In genomic region chr11:93747122-93747521, GRCh38 we compare ENCODE assay signal across 1 cellular context.
TF ChIP-seq lines count a peak whose summit lies in the region.

No MANE protein-coding gene starts in this region.

TF ChIP-seq in HepG2, 621 proteins besides CTCF, POLR2A, EP300 and RAD21 (continues in another document):
- no peak for TF ChIP-seq ZFY (CRISPR knock-in tag; IDR thresholded peaks at IDR 0.05)
- no peak for TF ChIP-seq FOXP1 (IDR thresholded peaks at IDR 0.05)
- TF ChIP-seq FOXP1 (CRISPR knock-in tag; IDR thresholded peaks at IDR 0.05): peak; percentile 53; the same call in 1 of the 2 replicates
- no peak for TF ChIP-seq ZNF235 (CRISPR knock-in tag; IDR thresholded peaks at IDR 0.05; ENCODE audit: borderline replicate concordance)
- TF ChIP-seq HOXA7 (CRISPR knock-in tag; IDR thresholded peaks at IDR 0.05): no peak
- no peak for TF ChIP-seq ATRX (CRISPR knock-in tag; IDR thresholded peaks at IDR 0.05; ENCODE audit: borderline replicate concordance)
- TF ChIP-seq TSC22D2 (CRISPR knock-in tag; IDR thresholded peaks at IDR 0.05; ENCODE audit: borderline replicate concordance): no peak
- no peak for TF ChIP-seq ZFP90 (CRISPR knock-in tag; IDR thresholded peaks at IDR 0.05; ENCODE audit: borderline replicate concordance)
- no peak for TF ChIP-seq MAFG (CRISPR knock-in tag; IDR thresholded peaks at IDR 0.05)
- no peak for TF ChIP-seq REXO4 (CRISPR knock-in tag; IDR thresholded peaks at IDR 0.05; ENCODE audit: borderline replicate concordance)
- no peak for TF ChIP-seq KLF11 (CRISPR knock-in tag; IDR thresholded peaks at IDR 0.05)
- no peak for TF ChIP-seq ZBTB7A (CRISPR knock-in tag; IDR thresholded peaks at IDR 0.05)
- TF ChIP-seq MED1 (CRISPR knock-in tag; IDR thresholded peaks at IDR 0.05): no peak
- TF ChIP-seq SIX1 (CRISPR knock-in tag; IDR thresholded peaks at IDR 0.05; ENCODE audit: borderline replicate concordance): no peak
- no peak for TF ChIP-seq JUN (CRISPR knock-in tag; IDR thresholded peaks at IDR 0.05)
- no peak for TF ChIP-seq MIER2 (CRISPR knock-in tag; IDR thresholded peaks at IDR 0.05)
- no peak for TF ChIP-seq SRSF1 (optimal IDR thresholded peaks at IDR 0.05; ENCODE audit: low read depth, low read length)
- TF ChIP-seq, protein P1, sequence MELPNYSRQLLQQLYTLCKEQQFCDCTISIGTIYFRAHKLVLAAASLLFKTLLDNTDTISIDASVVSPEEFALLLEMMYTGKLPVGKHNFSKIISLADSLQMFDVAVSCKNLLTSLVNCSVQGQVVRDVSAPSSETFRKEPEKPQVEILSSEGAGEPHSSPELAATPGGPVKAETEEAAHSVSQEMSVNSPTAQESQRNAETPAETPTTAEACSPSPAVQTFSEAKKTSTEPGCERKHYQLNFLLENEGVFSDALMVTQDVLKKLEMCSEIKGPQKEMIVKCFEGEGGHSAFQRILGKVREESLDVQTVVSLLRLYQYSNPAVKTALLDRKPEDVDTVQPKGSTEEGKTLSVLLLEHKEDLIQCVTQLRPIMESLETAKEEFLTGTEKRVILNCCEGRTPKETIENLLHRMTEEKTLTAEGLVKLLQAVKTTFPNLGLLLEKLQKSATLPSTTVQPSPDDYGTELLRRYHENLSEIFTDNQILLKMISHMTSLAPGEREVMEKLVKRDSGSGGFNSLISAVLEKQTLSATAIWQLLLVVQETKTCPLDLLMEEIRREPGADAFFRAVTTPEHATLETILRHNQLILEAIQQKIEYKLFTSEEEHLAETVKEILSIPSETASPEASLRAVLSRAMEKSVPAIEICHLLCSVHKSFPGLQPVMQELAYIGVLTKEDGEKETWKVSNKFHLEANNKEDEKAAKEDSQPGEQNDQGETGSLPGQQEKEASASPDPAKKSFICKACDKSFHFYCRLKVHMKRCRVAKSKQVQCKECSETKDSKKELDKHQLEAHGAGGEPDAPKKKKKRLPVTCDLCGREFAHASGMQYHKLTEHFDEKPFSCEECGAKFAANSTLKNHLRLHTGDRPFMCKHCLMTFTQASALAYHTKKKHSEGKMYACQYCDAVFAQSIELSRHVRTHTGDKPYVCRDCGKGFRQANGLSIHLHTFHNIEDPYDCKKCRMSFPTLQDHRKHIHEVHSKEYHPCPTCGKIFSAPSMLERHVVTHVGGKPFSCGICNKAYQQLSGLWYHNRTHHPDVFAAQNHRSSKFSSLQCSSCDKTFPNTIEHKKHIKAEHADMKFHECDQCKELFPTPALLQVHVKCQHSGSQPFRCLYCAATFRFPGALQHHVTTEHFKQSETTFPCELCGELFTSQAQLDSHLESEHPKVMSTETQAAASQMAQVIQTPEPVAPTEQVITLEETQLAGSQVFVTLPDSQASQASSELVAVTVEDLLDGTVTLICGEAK (IDR thresholded peaks at IDR 0.05): no peak
- TF ChIP-seq, protein P1 (CRISPR knock-in tag; IDR thresholded peaks at IDR 0.05): no peak
- no peak for TF ChIP-seq HNF1B (CRISPR knock-in tag; IDR thresholded peaks at IDR 0.05)
- no peak for TF ChIP-seq TCF12 (IDR thresholded peaks at IDR 0.05)
- TF ChIP-seq TCF12 (CRISPR knock-in tag; IDR thresholded peaks at IDR 0.05): no peak
- TF ChIP-seq ZNF337 (CRISPR knock-in tag; IDR thresholded peaks at IDR 0.05; ENCODE audit: borderline replicate concordance, low read depth): no peak
- TF ChIP-seq HBP1 (CRISPR knock-in tag; IDR thresholded peaks at IDR 0.05; ENCODE audit: low read depth): no peak
- no peak for TF ChIP-seq ZBTB43 (CRISPR knock-in tag; conservative IDR thresholded peaks at IDR 0.05)
- TF ChIP-seq PAXIP1 (CRISPR knock-in tag; conservative IDR thresholded peaks at IDR 0.05): peak; percentile 61
- TF ChIP-seq ZNF326 (CRISPR knock-in tag; IDR thresholded peaks at IDR 0.05; ENCODE audit: borderline replicate concordance): no peak
- peak; percentile 76 for TF ChIP-seq MIXL1 (CRISPR knock-in tag; IDR thresholded peaks at IDR 0.05)
- TF ChIP-seq HNF4A (CRISPR knock-in tag; IDR thresholded peaks at IDR 0.05): peak; percentile 42
- TF ChIP-seq, protein P2, sequence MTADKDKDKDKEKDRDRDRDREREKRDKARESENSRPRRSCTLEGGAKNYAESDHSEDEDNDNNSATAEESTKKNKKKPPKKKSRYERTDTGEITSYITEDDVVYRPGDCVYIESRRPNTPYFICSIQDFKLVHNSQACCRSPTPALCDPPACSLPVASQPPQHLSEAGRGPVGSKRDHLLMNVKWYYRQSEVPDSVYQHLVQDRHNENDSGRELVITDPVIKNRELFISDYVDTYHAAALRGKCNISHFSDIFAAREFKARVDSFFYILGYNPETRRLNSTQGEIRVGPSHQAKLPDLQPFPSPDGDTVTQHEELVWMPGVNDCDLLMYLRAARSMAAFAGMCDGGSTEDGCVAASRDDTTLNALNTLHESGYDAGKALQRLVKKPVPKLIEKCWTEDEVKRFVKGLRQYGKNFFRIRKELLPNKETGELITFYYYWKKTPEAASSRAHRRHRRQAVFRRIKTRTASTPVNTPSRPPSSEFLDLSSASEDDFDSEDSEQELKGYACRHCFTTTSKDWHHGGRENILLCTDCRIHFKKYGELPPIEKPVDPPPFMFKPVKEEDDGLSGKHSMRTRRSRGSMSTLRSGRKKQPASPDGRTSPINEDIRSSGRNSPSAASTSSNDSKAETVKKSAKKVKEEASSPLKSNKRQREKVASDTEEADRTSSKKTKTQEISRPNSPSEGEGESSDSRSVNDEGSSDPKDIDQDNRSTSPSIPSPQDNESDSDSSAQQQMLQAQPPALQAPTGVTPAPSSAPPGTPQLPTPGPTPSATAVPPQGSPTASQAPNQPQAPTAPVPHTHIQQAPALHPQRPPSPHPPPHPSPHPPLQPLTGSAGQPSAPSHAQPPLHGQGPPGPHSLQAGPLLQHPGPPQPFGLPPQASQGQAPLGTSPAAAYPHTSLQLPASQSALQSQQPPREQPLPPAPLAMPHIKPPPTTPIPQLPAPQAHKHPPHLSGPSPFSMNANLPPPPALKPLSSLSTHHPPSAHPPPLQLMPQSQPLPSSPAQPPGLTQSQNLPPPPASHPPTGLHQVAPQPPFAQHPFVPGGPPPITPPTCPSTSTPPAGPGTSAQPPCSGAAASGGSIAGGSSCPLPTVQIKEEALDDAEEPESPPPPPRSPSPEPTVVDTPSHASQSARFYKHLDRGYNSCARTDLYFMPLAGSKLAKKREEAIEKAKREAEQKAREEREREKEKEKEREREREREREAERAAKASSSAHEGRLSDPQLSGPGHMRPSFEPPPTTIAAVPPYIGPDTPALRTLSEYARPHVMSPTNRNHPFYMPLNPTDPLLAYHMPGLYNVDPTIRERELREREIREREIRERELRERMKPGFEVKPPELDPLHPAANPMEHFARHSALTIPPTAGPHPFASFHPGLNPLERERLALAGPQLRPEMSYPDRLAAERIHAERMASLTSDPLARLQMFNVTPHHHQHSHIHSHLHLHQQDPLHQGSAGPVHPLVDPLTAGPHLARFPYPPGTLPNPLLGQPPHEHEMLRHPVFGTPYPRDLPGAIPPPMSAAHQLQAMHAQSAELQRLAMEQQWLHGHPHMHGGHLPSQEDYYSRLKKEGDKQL (CRISPR knock-in tag; IDR thresholded peaks at IDR 0.05; ENCODE audit: low read depth): no peak
- no peak for TF ChIP-seq DPF2 (CRISPR knock-in tag; IDR thresholded peaks at IDR 0.05; ENCODE audit: borderline replicate concordance, low read depth)
- 0 out of 2 replicates have a peak, but pooled peaks have one; percentile 12 for TF ChIP-seq FOXA3 (CRISPR knock-in tag; IDR thresholded peaks at IDR 0.05)
- no peak for TF ChIP-seq TOE1 (CRISPR knock-in tag; IDR thresholded peaks at IDR 0.05)
- no peak for TF ChIP-seq NCOA1 (CRISPR knock-in tag; IDR thresholded peaks at IDR 0.05)
- no peak for TF ChIP-seq AHR (CRISPR knock-in tag; IDR thresholded peaks at IDR 0.05)
- TF ChIP-seq GATAD2A (CRISPR knock-in tag; IDR thresholded peaks at IDR 0.05): no peak
- TF ChIP-seq ZNF652 (CRISPR knock-in tag; IDR thresholded peaks at IDR 0.05; ENCODE audit: borderline replicate concordance, low read depth): no peak
- no peak for TF ChIP-seq ZNF672 (CRISPR knock-in tag; IDR thresholded peaks at IDR 0.05)
- TF ChIP-seq KAT8 (CRISPR knock-in tag; IDR thresholded peaks at IDR 0.05): no peak
